10 cellular contexts compared by ENCODE assay signal in the genomic region with DNA sequence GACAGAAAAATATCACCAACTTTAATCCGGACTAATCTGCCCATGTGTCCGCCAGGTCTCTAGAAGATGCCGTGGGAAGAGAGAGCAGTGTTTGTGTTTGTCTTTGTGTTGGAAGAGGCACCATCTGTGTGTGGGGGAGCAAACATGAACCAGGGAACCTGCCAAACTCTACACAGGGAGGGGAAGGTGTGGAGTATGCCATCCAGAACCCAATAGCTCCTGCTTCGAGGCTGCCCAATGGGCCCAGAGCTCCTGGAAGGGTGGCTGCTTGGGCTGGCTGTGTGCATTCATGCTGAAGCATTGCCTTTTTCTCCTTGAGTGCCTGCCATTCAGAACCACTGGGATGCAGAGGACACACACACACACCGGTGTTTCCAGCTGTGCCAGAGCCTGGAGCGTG.
A peak's percentile ranks its signal among the peaks of the same experiment; 100 is the strongest.
DNase-seq lines count a peak whose midpoint lies in the region; ATAC-seq and TF ChIP-seq lines count a peak whose summit lies in the region.
"Had no signal": no experiment of that assay in that cellular context is flagged by ENCODE, and none has a peak within 500 bp of the region (broad histone marks: within the 10 kb centered on the region; RNA-seq: fewer than 3 reads in every experiment).

No MANE protein-coding gene starts in this region.

- H3K9me2 ChIP-seq in Loucy (replicated peaks; ENCODE audit: low read depth, low read length), result no peaks in the 10 kb centered on the region

- ATAC-seq in CD8-positive, alpha-beta T cell, result no peak
- ATAC-seq in GM21529 (IDR thresholded peaks at IDR 0.05; ENCODE audit: unreplicated experiment), result no peak
- ATAC-seq in GM21381 (IDR thresholded peaks at IDR 0.05; ENCODE audit: unreplicated experiment), result no peak
- ATAC-seq in HG03025 (IDR thresholded peaks at IDR 0.05; ENCODE audit: low FRiP score, unreplicated experiment), result no peak
- ATAC-seq: PC-3 had no signal

- H3K27ac Mint-ChIP-seq in CD8-positive, alpha-beta T cell, result peak overlapping the region; percentile 85
- H3K27ac Mint-ChIP-seq in activated CD4-positive, alpha-beta memory T cell treated with anti-CD3 and anti-CD28 coated beads for 36 hours, result peak overlapping the region; percentile 88
- H3K27ac Mint-ChIP-seq in neural progenitor cell, result no peak overlapping the region

- DNase-seq in CD8-positive, alpha-beta T cell, result no peak
- DNase-seq in activated CD4-positive, alpha-beta memory T cell treated with anti-CD3 and anti-CD28 coated beads for 36 hours, result no peak
- DNase-seq in neural progenitor cell (ENCODE audit: low spot score), result peak; percentile 40
- DNase-seq: activated CD4-positive, alpha-beta T cell treated with anti-CD3 and anti-CD28 coated beads, Interleukin-2, amount 50 U/mL, for 1 hour; PC-3 had no signal

- no peaks in the 10 kb centered on the region for H3K36me3 ChIP-seq in CD8-positive, alpha-beta T cell (ENCODE audit: insufficient read depth, low read length)
- no peaks in the 10 kb centered on the region for H3K36me3 ChIP-seq in Loucy (ENCODE audit: insufficient read depth, low read length)
- H3K36me3 ChIP-seq in neural progenitor cell, result no peaks in the 10 kb centered on the region

- H3K9ac ChIP-seq in Loucy (ENCODE audit: low read depth, low read length, poor library complexity, severe bottlenecking) (peak overlapping the region; percentile 42), neural progenitor cell (no peak overlapping the region)

- no peaks in the 10 kb centered on the region for H3K27me3 ChIP-seq in CD8-positive, alpha-beta T cell (ENCODE audit: insufficient read depth, low read length)
- no peaks in the 10 kb centered on the region for H3K27me3 ChIP-seq in Loucy (ENCODE audit: insufficient read depth, low read length, poor library complexity, severe bottlenecking)
- H3K27me3 ChIP-seq in neural progenitor cell, result no peaks in the 10 kb centered on the region

- no peaks in the 10 kb centered on the region for H3K9me3 ChIP-seq in CD8-positive, alpha-beta T cell (ENCODE audit: low read length)
- H3K9me3 ChIP-seq in Loucy (ENCODE audit: insufficient read depth, low read depth, low read length) (no peaks in the 10 kb centered on the region), neural progenitor cell (ENCODE audit: low read depth) (no peaks in the 10 kb centered on the region)

- H3K27ac ChIP-seq in CD8-positive, alpha-beta T cell (ENCODE audit: low read depth, low read length), result no peak overlapping the region
- no peak overlapping the region for H3K27ac ChIP-seq in neural progenitor cell

- no peaks in the 10 kb centered on the region for H3K9me3 Mint-ChIP-seq in CD8-positive, alpha-beta T cell
- no peaks in the 10 kb centered on the region for H3K9me3 Mint-ChIP-seq in activated CD4-positive, alpha-beta memory T cell treated with anti-CD3 and anti-CD28 coated beads for 36 hours
- H3K9me3 Mint-ChIP-seq in neural progenitor cell, result peaks cover 3% of the 10 kb centered on the region

- no peaks in the 10 kb centered on the region for H3K36me3 Mint-ChIP-seq in CD8-positive, alpha-beta T cell
- no peaks in the 10 kb centered on the region for H3K36me3 Mint-ChIP-seq in activated CD4-positive, alpha-beta memory T cell treated with anti-CD3 and anti-CD28 coated beads for 36 hours
- H3K36me3 Mint-ChIP-seq in neural progenitor cell, result no peaks in the 10 kb centered on the region

- H2AFZ ChIP-seq in Loucy (ENCODE audit: low read length) (peak overlapping the region; percentile 5; the same call in 1 of the 2 replicates), neural progenitor cell (replicated peaks) (no peak overlapping the region)

- peaks cover 26% of the 10 kb centered on the region for H3K4me1 ChIP-seq in CD8-positive, alpha-beta T cell (ENCODE audit: insufficient read depth, low read length)
- H3K4me1 ChIP-seq in Loucy (ENCODE audit: insufficient read depth, low read length, poor library complexity, severe bottlenecking) (peaks cover 25% of the 10 kb centered on the region), neural progenitor cell (no peaks in the 10 kb centered on the region)

- H4K20me1 ChIP-seq in Loucy (ENCODE audit: insufficient read depth, low read length, poor library complexity, severe bottlenecking) (no peaks in the 10 kb centered on the region), neural progenitor cell (ENCODE audit: low read depth) (no peaks in the 10 kb centered on the region)

- H3F3A ChIP-seq in Loucy (ENCODE audit: low read depth) (no peaks in the 10 kb centered on the region), neural progenitor cell (ENCODE audit: low read depth) (no peaks in the 10 kb centered on the region)

- no peaks in the 10 kb centered on the region for H3K27me3 Mint-ChIP-seq in CD8-positive, alpha-beta T cell (ENCODE audit: low read depth)
- no peaks in the 10 kb centered on the region for H3K27me3 Mint-ChIP-seq in activated CD4-positive, alpha-beta memory T cell treated with anti-CD3 and anti-CD28 coated beads for 36 hours
- H3K27me3 Mint-ChIP-seq in neural progenitor cell (ENCODE audit: insufficient read depth, low read depth), result peaks cover 5% of the 10 kb centered on the region

- CTCF ChIA-PET in CD8-positive, alpha-beta T cell (lab: Charles Lee), result no interaction called here
- CTCF ChIA-PET in activated CD4-positive, alpha-beta memory T cell treated with anti-CD3 and anti-CD28 coated beads for 36 hours (lab: Charles Lee), result no interaction called here

- no peak overlapping the region for H3K4me3 ChIP-seq in CD8-positive, alpha-beta T cell (ENCODE audit: low read depth, low read length)
- H3K4me3 ChIP-seq in Loucy (ENCODE audit: low read length, poor library complexity, severe bottlenecking) (no peak overlapping the region), neural progenitor cell (no peak overlapping the region)
- H3K4me3 ChIP-seq: lung had no signal

- intact Hi-C loops in CD8-positive, alpha-beta T cell (cut with DNase I, micrococcal nuclease), result no loop called here
- intact Hi-C loops in activated CD4-positive, alpha-beta memory T cell treated with anti-CD3 and anti-CD28 coated beads for 36 hours (cut with micrococcal nuclease), result loop anchor here (10.0 kb wide), 1 partner anchor 533 kb away; the partner anchor contains the start of gene MID1IP1

- no peaks in the 10 kb centered on the region for H3K79me2 ChIP-seq in Loucy (ENCODE audit: insufficient read depth, low read length)
- no peaks in the 10 kb centered on the region for H3K79me2 ChIP-seq in neural progenitor cell (ENCODE audit: low read depth)

- POLR2A ChIA-PET in CD8-positive, alpha-beta T cell (lab: Charles Lee), result no interaction called here
- POLR2A ChIA-PET in activated CD4-positive, alpha-beta memory T cell treated with anti-CD3 and anti-CD28 coated beads for 36 hours (lab: Charles Lee), result no interaction called here

- no peak overlapping the region for H3K4me3 Mint-ChIP-seq in CD8-positive, alpha-beta T cell
- H3K4me3 Mint-ChIP-seq in activated CD4-positive, alpha-beta memory T cell treated with anti-CD3 and anti-CD28 coated beads for 36 hours, result no peak overlapping the region
- no peak overlapping the region for H3K4me3 Mint-ChIP-seq in neural progenitor cell

- no peak for TF ChIP-seq CTCF in CD8-positive, alpha-beta T cell (IDR thresholded peaks at IDR 0.05)
- TF ChIP-seq CTCF in Loucy (conservative IDR thresholded peaks at IDR 0.05; ENCODE audit: low read length) (no peak), neural progenitor cell (IDR thresholded peaks at IDR 0.05) (no peak)

- H3K4me1 Mint-ChIP-seq in CD8-positive, alpha-beta T cell (ENCODE audit: low read depth), result peaks cover 32% of the 10 kb centered on the region
- H3K4me1 Mint-ChIP-seq in activated CD4-positive, alpha-beta memory T cell treated with anti-CD3 and anti-CD28 coated beads for 36 hours (ENCODE audit: low read depth), result peaks cover 38% of the 10 kb centered on the region
- H3K4me1 Mint-ChIP-seq in neural progenitor cell, result peaks cover 9% of the 10 kb centered on the region

- H3K4me2 ChIP-seq in Loucy (ENCODE audit: low read depth, low read length, poor library complexity, severe bottlenecking) (peak overlapping the region; percentile 57), neural progenitor cell (no peak overlapping the region)
